ENCODE assay signal across 20 cellular contexts in the genomic region with DNA sequence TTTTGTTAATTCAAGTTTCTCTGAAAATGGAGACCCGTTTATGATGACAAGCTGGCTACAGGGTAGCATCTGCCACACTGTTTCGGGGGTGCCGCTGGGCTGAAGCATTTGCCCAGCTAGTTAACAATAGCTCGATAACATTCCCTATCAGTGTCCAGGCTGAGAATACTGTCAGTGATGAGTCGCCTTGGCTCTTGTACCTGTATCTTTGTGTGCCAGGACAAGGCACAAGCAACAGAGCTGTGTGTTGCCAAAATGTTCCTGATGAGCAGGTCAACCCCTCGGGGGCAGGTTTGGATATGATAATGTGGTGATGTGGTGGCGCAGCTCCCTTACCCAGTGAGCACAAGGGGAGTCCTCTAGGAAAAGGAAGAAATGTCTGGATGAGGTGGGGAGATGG. TPM values are rescaled to one million over a fixed set of nuclear protein-coding genes. Genes with fewer than 3 reads are reported as not detected.
A peak's percentile ranks its signal among the peaks of the same experiment; 100 is the strongest.
DNase-seq lines count a peak whose midpoint lies in the region; ATAC-seq, FAIRE-seq and TF ChIP-seq lines count a peak whose summit lies in the region.
"Had no signal": no experiment of that assay in that cellular context is flagged by ENCODE, and none has a peak within 500 bp of the region (broad histone marks: within the 10 kb centered on the region; RNA-seq: fewer than 3 reads in every experiment).

No MANE protein-coding gene starts in this region.

- H3K36me3 ChIP-seq in IMR-90 (ENCODE audit: control insufficient read depth, insufficient read depth, low read length), result peaks cover 86% of the 10 kb centered on the region
- no peaks in the 10 kb centered on the region for H3K36me3 ChIP-seq in endodermal cell (ENCODE audit: control insufficient read depth, insufficient read depth, low read length)
- no peaks in the 10 kb centered on the region for H3K36me3 ChIP-seq in gastrocnemius medialis
- no peaks in the 10 kb centered on the region for H3K36me3 ChIP-seq in pancreas

- H3K4me1 Mint-ChIP-seq in endodermal cell, result peaks cover 6% of the 10 kb centered on the region

- no peak overlapping the region for H3K4ac ChIP-seq in IMR-90 (ENCODE audit: low read depth, low read length)

- no peak overlapping the region for H4K5ac ChIP-seq in IMR-90 (ENCODE audit: low read depth, low read length)

- no peak overlapping the region for H2BK15ac ChIP-seq in IMR-90 (ENCODE audit: low read depth, low read length)

- peaks cover 30% of the 10 kb centered on the region for H3K27me3 Mint-ChIP-seq in endodermal cell (ENCODE audit: insufficient read depth)
- H3K27me3 Mint-ChIP-seq: activated CD4-positive, alpha-beta memory T cell treated with anti-CD3 and anti-CD28 coated beads, Interleukin-2, amount 10 ng/mL, durations not matched to agents 7 days and 5 days had no signal

- H3K27ac Mint-ChIP-seq in endodermal cell, result no peak overlapping the region
- H3K27ac Mint-ChIP-seq: H9 had no signal

- H3K23ac ChIP-seq in IMR-90 (ENCODE audit: low read depth, low read length), result no peak overlapping the region

- H3K9me1 ChIP-seq in IMR-90 (ENCODE audit: insufficient read depth, low read length), result peaks cover 37% of the 10 kb centered on the region

- H4K91ac ChIP-seq in IMR-90 (ENCODE audit: insufficient read depth, low read depth, low read length), result no peak overlapping the region

- peak overlapping the region; percentile 5 for H2AK5ac ChIP-seq in IMR-90 (ENCODE audit: low read depth, low read length)

- FAIRE-seq in pancreas (lab: Jason Lieb, UNC), result no peak
- FAIRE-seq: frontal cortex, islet of Langerhans had no signal

- H3K4me3 Mint-ChIP-seq in endodermal cell, result no peak overlapping the region
- H3K4me3 Mint-ChIP-seq: activated CD4-positive, alpha-beta memory T cell treated with anti-CD3 and anti-CD28 coated beads, Interleukin-2, amount 10 ng/mL, durations not matched to agents 7 days and 5 days; H9 had no signal

- H3K9me3 Mint-ChIP-seq in endodermal cell, result no peaks in the 10 kb centered on the region
- H3K9me3 Mint-ChIP-seq: activated CD4-positive, alpha-beta memory T cell treated with anti-CD3 and anti-CD28 coated beads, Interleukin-2, amount 10 ng/mL, durations not matched to agents 7 days and 5 days had no signal

- peak overlapping the region in 1 of 2 experiments; percentile 45; a peak in 1 of 4 replicates for H4K8ac ChIP-seq in IMR-90 (ENCODE audit: low read depth in 2 of 2, low read length in 2 of 2)

- no peak overlapping the region for H3K4me2 ChIP-seq in IMR-90 (ENCODE audit: low read depth, low read length)

- H3K27ac ChIP-seq in IMR-90 (ENCODE audit: insufficient read depth, low read length) (peak overlapping the region; percentile 22; the same call in 1 of the 2 replicates), endodermal cell (ENCODE audit: low read depth, low read length) (no peak overlapping the region), gastrocnemius medialis (peak overlapping the region; percentile 37 to 69 (median 50)), pancreas (no peak overlapping the region)
- H3K27ac ChIP-seq: 22Rv1 had no signal

- TF ChIP-seq CTCF in IMR-90 (conservative IDR thresholded peaks at IDR 0.05; ENCODE audit: low read depth, low read length) (no peak), endodermal cell (conservative IDR thresholded peaks at IDR 0.05) (no peak), gastrocnemius medialis (IDR thresholded peaks at IDR 0.05 in 4 of 5, conservative IDR thresholded peaks at IDR 0.05 in 1 of 5) (no peak), pancreas (IDR thresholded peaks at IDR 0.05) (no peak)

- H3K4me1 ChIP-seq in IMR-90 (ENCODE audit: control insufficient read depth, insufficient read depth, low read length), result peaks cover 22% of the 10 kb centered on the region
- H3K4me1 ChIP-seq in endodermal cell (ENCODE audit: control insufficient read depth, insufficient read depth, low read length), result no peaks in the 10 kb centered on the region
- H3K4me1 ChIP-seq in gastrocnemius medialis, result peaks cover 42 to 64% of the 10 kb centered on the region in 2 donors
- no peaks in the 10 kb centered on the region for H3K4me1 ChIP-seq in pancreas

- H3K18ac ChIP-seq in IMR-90 (ENCODE audit: low read depth, low read length), result no peak overlapping the region

- DNase-seq in NCI-H2029 (lab: John Stamatoyannopoulos, UW), result peak; percentile 14
- no peak for DNase-seq in NCI-H2029 treated with DMSO at 0.1 percent for 48 hours (lab: John Stamatoyannopoulos, UW)
- DNase-seq in IMR-90, result no peak
- DNase-seq in endodermal cell, result peak; percentile 20
- DNase-seq in gastrocnemius medialis, result no peak
- DNase-seq in NCI-H82 (lab: John Stamatoyannopoulos, UW), result no peak
- DNase-seq in stimulated activated CD4-positive, alpha-beta T cell treated with anti-CD3 and anti-CD28 coated beads, Interleukin-2, amount 100 ng/mL, for 24 hours, result no peak
- no peak for DNase-seq in pancreas
- DNase-seq: activated CD4-positive, alpha-beta memory T cell treated with anti-CD3 and anti-CD28 coated beads, Interleukin-2, amount 10 ng/mL, durations not matched to agents 7 days and 5 days; activated effector memory CD4-positive, alpha-beta T cell treated with Interleukin-2 at 50 U/mL for 16 hours; DMS153; H9; Kasumi-1; NCI-H1694 treated with DMSO at 0.1 percent for 48 hours; SHP77; stimulated activated CD4-positive, alpha-beta T cell treated with anti-CD3 and anti-CD28 coated beads, Interleukin-4, amount 100 ng/mL, for 4 hours; stimulated activated naive CD4-positive, alpha-beta T cell had no signal

- dilution Hi-C loops in IMR-90 (cut with HindIII; ENCODE audit: low sequenced_read_pairs, unreplicated experiment), result no loop called here

- H2BK20ac ChIP-seq in IMR-90 (ENCODE audit: low read depth, low read length), result no peak overlapping the region

- no TSS peak for BruUV-seq in IMR-90 (replicated peaks; lab: Mats Ljungman, UMichigan)

- POLR2A ChIA-PET in IMR-90 (lab: Charles Lee; ENCODE audit: unreplicated experiment), result interaction anchor here (0.8 kb wide), 1 partner anchor 86 kb away, joined by 3 read pairs; no protein-coding TSS in a partner anchor

- 94% methylated on average over 4 of the region's 7 CpGs; no CpG with 5 or more reads in 1 of the 2 experiments for WGBS in IMR-90 (ENCODE audit: extremely low coverage in 2 of 2, insufficient read length in 1 of 2), 2 experiments
- WGBS in endodermal cell (ENCODE audit: insufficient coverage in 1 of 2, insufficient read length in 1 of 2), 2 experiments, result 93 to 95% methylated on average over 7 of the region's 7 CpGs
- 86 to 94% methylated on average over 7 of the region's 7 CpGs for WGBS in pancreas, 2 donors

- H3K36me3 Mint-ChIP-seq in endodermal cell (ENCODE audit: low read depth), result no peaks in the 10 kb centered on the region

- H2BK5ac ChIP-seq in IMR-90 (ENCODE audit: low read depth, low read length, poor library complexity, severe bottlenecking), result peak overlapping the region; percentile 10

- H3K9me3 ChIP-seq in IMR-90 (ENCODE audit: control insufficient read depth, insufficient read depth, low read length) (peaks cover 12% of the 10 kb centered on the region), endodermal cell (ENCODE audit: control insufficient read depth, low read length) (no peaks in the 10 kb centered on the region), gastrocnemius medialis (no peaks in the 10 kb centered on the region), pancreas (no peaks in the 10 kb centered on the region)

- H2AFZ ChIP-seq in IMR-90 (replicated peaks; ENCODE audit: low read length, poor library complexity), result no peak overlapping the region

- CTCF ChIA-PET in IMR-90 (lab: Yijun Ruan, JAX), result no interaction called here

- peaks cover 44 to 90% of the 10 kb centered on the region in 2 experiments for H3K79me1 ChIP-seq in IMR-90 (ENCODE audit: low read depth in 1 of 2, low read length in 2 of 2)

- H3K14ac ChIP-seq in IMR-90 (replicated peaks; ENCODE audit: low read depth, low read length), result no peak overlapping the region

- no peak overlapping the region for H2BK120ac ChIP-seq in IMR-90 (ENCODE audit: low read depth, low read length)

- no peak overlapping the region for H2AK9ac ChIP-seq in IMR-90 (replicated peaks; ENCODE audit: low read depth, low read length, poor library complexity)

- TF ChIP-seq RAD21 in IMR-90 (IDR thresholded peaks at IDR 0.05; ENCODE audit: low read length), result no peak

- no peak for ATAC-seq in IMR-90 (ENCODE audit: low read depth)
- no peak for ATAC-seq in gastrocnemius medialis
- ATAC-seq in pancreas, result no peak

- no peak overlapping the region for H3K4me3 ChIP-seq in IMR-90 (ENCODE audit: insufficient read depth, low read depth, low read length)
- H3K4me3 ChIP-seq in endodermal cell (ENCODE audit: low read length), result no peak overlapping the region
- H3K4me3 ChIP-seq in gastrocnemius medialis, result no peak overlapping the region
- no peak overlapping the region for H3K4me3 ChIP-seq in pancreas

- no peak overlapping the region for H3K56ac ChIP-seq in IMR-90 (ENCODE audit: extremely low read depth, insufficient read depth, low read length)

- in situ Hi-C loops in IMR-90 (cut with MboI; ENCODE audit: low sequenced_read_pairs) (no loop called here), gastrocnemius medialis (cut with MboI; ENCODE audit: low sequenced_read_pairs in 4 of 4) (no loop called here)

- H3K9ac ChIP-seq in IMR-90 (ENCODE audit: low read depth, low read length) (no peak overlapping the region), endodermal cell (ENCODE audit: extremely low read depth, low read length, poor library complexity, severe bottlenecking) (no peak overlapping the region)

- H4K20me1 ChIP-seq in IMR-90 (ENCODE audit: insufficient read depth, low read length), result peaks cover 47% of the 10 kb centered on the region

- intact Hi-C loops in IMR-90 (cut with micrococcal nuclease) (no loop called here), gastrocnemius medialis (cut with DNase I; ENCODE audit: low total_unique reads) (loop anchor here (2.0 kb wide), 1 partner anchor 97 kb away; a partner anchor contains a TSS), pancreas (cut with DNase I) (no loop called here)

- H3K27me3 ChIP-seq in IMR-90 (ENCODE audit: control insufficient read depth, insufficient read depth, low read length), result no peaks in the 10 kb centered on the region
- H3K27me3 ChIP-seq in endodermal cell (ENCODE audit: control insufficient read depth, insufficient read depth, low read length, poor library complexity, severe bottlenecking), result peaks cover 7% of the 10 kb centered on the region
- peaks cover 0 to 3% (median 0%) of the 10 kb centered on the region in 3 donors for H3K27me3 ChIP-seq in gastrocnemius medialis
- H3K27me3 ChIP-seq in pancreas, result no peaks in the 10 kb centered on the region

- TF ChIP-seq POLR2A in IMR-90 (IDR thresholded peaks at IDR 0.05; ENCODE audit: low read depth, low read length), result peak; percentile 53; the same call in 1 of the 2 replicates
- TF ChIP-seq POLR2A in gastrocnemius medialis (IDR thresholded peaks at IDR 0.05), result no peak

RNA-seq across cellular contexts. Expression of a gene that starts 7.0 kb away (rescaled TPM):
- total RNA-seq in IMR-90 (2012; rRNA removed), result 483 and 618 TPM in 2 replicates
- polyA plus RNA-seq in IMR-90 (2012; rRNA removed), result 1,362 and 1,551 TPM in 2 replicates
- 790 and 1,298 TPM in 2 replicates for polyA plus RNA-seq in IMR-90 (2012; cell fraction: cytosol; rRNA removed)
- 1,060 and 1,205 TPM in 2 replicates for polyA plus RNA-seq in IMR-90 (2012; cell fraction: nucleus; rRNA removed; ENCODE audit: low replicate concordance)
- 1 to 10 TPM; 2.8 to 4.9 TPM for total RNA-seq in endodermal cell
- 40.8 TPM for polyA plus RNA-seq in endodermal cell (2013, experiment 1 of 2)
- 59.6 TPM for polyA plus RNA-seq in endodermal cell (2013, experiment 2 of 2)
- total RNA-seq in gastrocnemius medialis, result 10 to 100 TPM; 38.4 to 48.0 (median 40.0) TPM
- 10 to 100 TPM in 3 of 6 donors, 1 to 10 TPM in 3; 3.7 to 50.1 (median 12.2) TPM for total RNA-seq in pancreas
- 10 to 100 TPM; 14.2 to 17.6 TPM for polyA plus RNA-seq in pancreas
- total RNA-seq: activated CD4-positive, alpha-beta memory T cell treated with anti-CD3 and anti-CD28 coated beads, Interleukin-2, amount 10 ng/mL, durations not matched to agents 7 days and 5 days had no signal

Comparison
In these comparisons a context has a peak if more than half of its experiments do, and no peak if none do; other contexts are left out.
1. DNase-seq: peak in NCI-H2029 (single experiment) and endodermal cell (single experiment); none in NCI-H2029 treated with DMSO at 0.1 percent for 48 hours (single experiment), IMR-90 (single experiment), gastrocnemius medialis (0 of 2), NCI-H82 (single experiment), stimulated activated CD4-positive, alpha-beta T cell treated with anti-CD3 and anti-CD28 coated beads, Interleukin-2, amount 100 ng/mL, for 24 hours (0 of 2) and pancreas (0 of 6).
2. H3K27ac ChIP-seq: peak in IMR-90 (single experiment) and gastrocnemius medialis (4 of 4); none in endodermal cell (single experiment) and pancreas (0 of 4).